26 cellular contexts compared by ENCODE assay signal in the genomic region with DNA sequence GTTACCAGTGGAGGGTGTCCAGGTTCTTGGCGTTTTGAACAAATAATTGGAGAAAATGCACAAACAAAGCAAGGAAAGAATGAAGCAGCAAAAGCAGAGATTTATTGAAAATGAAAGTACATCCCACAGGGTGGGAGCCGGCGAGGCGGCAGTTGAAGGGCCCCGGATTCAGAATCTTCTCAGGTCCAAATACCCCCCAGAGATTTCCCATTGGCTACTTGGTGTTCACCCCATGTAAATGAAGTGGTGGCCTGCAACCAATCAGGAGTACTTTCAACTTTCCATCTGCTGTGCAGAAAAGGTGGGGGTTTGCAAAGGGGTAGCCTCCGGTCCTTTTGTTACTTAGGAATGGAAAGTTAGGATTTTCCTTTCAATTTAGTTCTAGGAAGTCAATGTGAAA.
"Had no signal": no experiment of that assay in that cellular context is flagged by ENCODE, and none has a peak within 500 bp of the region (broad histone marks: within the 10 kb centered on the region; RNA-seq: fewer than 3 reads in every experiment).

No MANE protein-coding gene starts in this region.

- H3K4me1 Mint-ChIP-seq: activated naive CD8-positive, alpha-beta T cell treated with anti-CD3 and anti-CD28 coated beads, Interleukin-2, amount 10 ng/mL, durations not matched to agents 7 days and 5 days; central memory CD8-positive, alpha-beta T cell; nephron had no signal

- H3K9me3 ChIP-seq: breast epithelium, thyroid gland, upper lobe of right lung had no signal

- H3K4me3 Mint-ChIP-seq: activated naive CD8-positive, alpha-beta T cell treated with anti-CD3 and anti-CD28 coated beads, Interleukin-2, amount 10 ng/mL, durations not matched to agents 7 days and 5 days; activated T-cell treated with anti-CD3 and anti-CD28 coated beads, Interleukin-2, amount 50 U/mL, for 4 hours; central memory CD8-positive, alpha-beta T cell; effector memory CD8-positive, alpha-beta T cell; nephron had no signal

- H3K27ac ChIP-seq: breast epithelium, dorsolateral prefrontal cortex, parathyroid adenoma, thyroid gland, upper lobe of right lung had no signal

- H3K9me3 Mint-ChIP-seq: activated naive CD8-positive, alpha-beta T cell treated with anti-CD3 and anti-CD28 coated beads, Interleukin-2, amount 10 ng/mL, durations not matched to agents 7 days and 5 days; nephron had no signal

- DNase-seq: activated CD4-positive, alpha-beta T cell treated with anti-CD3 and anti-CD28 coated beads for 4 hours; activated CD4-positive, alpha-beta T cell treated with anti-CD3 and anti-CD28 coated beads, Interleukin-2, amount 50 U/mL, for 48 hours; activated CD4-positive, CD25-positive, alpha-beta regulatory T cell; activated CD8-positive, alpha-beta memory T cell treated with anti-CD3 and anti-CD28 coated beads, Interleukin-2, amount 50 U/mL, for 48 hours; activated naive CD4-positive, alpha-beta T cell; activated naive CD8-positive, alpha-beta T cell treated with anti-CD3 and anti-CD28 coated beads, Interleukin-2, amount 10 ng/mL, durations not matched to agents 7 days and 5 days; activated T-cell treated with anti-CD3 and anti-CD28 coated beads, Interleukin-2, amount 50 U/mL, for 4 hours; amniotic stem cell; dorsolateral prefrontal cortex; effector memory CD8-positive, alpha-beta T cell; hippocampal formation; left ventricle myocardium superior; nucleus accumbens; stimulated activated CD4-positive, alpha-beta T cell treated with anti-CD3 and anti-CD28 coated beads, Interleukin-12 subunit alpha, Interleukin-12 subunit beta, amount 100 ng/mL, for 4 hours; stimulated activated CD4-positive, alpha-beta T cell treated with anti-CD3 and anti-CD28 coated beads, Interleukin-4, amount 100 ng/mL, for 4 hours; stimulated activated naive CD8-positive, alpha-beta T cell treated with anti-CD3 and anti-CD28 coated beads, Interleukin-15, Interleukin-2, amounts not matched to agents 100 U/mL and 50 U/mL, for 24 hours; T1000; thyroid gland; upper lobe of right lung had no signal

- H3K79me2 ChIP-seq: parathyroid adenoma had no signal

- H3K36me3 ChIP-seq: breast epithelium, thyroid gland, upper lobe of right lung had no signal

- H3K9ac ChIP-seq: parathyroid adenoma had no signal

- H3K27ac Mint-ChIP-seq: activated naive CD8-positive, alpha-beta T cell treated with anti-CD3 and anti-CD28 coated beads, Interleukin-2, amount 10 ng/mL, durations not matched to agents 7 days and 5 days; activated T-helper 2 cell treated with anti-CD3 and anti-CD28 coated beads, Interferon-gamma antibody, Interleukin-2, Interleukin-4, amounts not matched to agents 10 μg/mL and 5 μg/mL and 100 μg/mL, durations not matched to agents 14 hours and 24 hours and 36 hours; effector memory CD8-positive, alpha-beta T cell; nephron had no signal

- H3K27me3 ChIP-seq: breast epithelium, dorsolateral prefrontal cortex, thyroid gland, upper lobe of right lung had no signal

- H3K36me3 Mint-ChIP-seq: activated naive CD8-positive, alpha-beta T cell treated with anti-CD3 and anti-CD28 coated beads, Interleukin-2, amount 10 ng/mL, durations not matched to agents 7 days and 5 days had no signal

- H3K4me1 ChIP-seq: breast epithelium, parathyroid adenoma, thyroid gland, upper lobe of right lung had no signal

- H2AFZ ChIP-seq: parathyroid adenoma had no signal

- ATAC-seq: activated T-cell treated with anti-CD3 and anti-CD28 coated beads, Interleukin-2, amount 50 U/mL, for 4 hours; effector memory CD8-positive, alpha-beta T cell; esophagus mucosa; left ventricle myocardium superior; right cardiac atrium; stimulated activated naive CD8-positive, alpha-beta T cell treated with anti-CD3 and anti-CD28 coated beads, Interleukin-15, Interleukin-2, amounts not matched to agents 100 U/mL and 50 U/mL, for 24 hours; upper lobe of right lung had no signal

- H3K4me3 ChIP-seq: breast epithelium, dorsolateral prefrontal cortex, thyroid gland, upper lobe of right lung had no signal

- H3K27me3 Mint-ChIP-seq: activated naive CD8-positive, alpha-beta T cell treated with anti-CD3 and anti-CD28 coated beads, Interleukin-2, amount 10 ng/mL, durations not matched to agents 7 days and 5 days; central memory CD8-positive, alpha-beta T cell; effector memory CD8-positive, alpha-beta T cell had no signal
